13 cellular contexts compared by ENCODE assay signal in genomic region chr3:57856675-57857074, GRCh38.
A peak's percentile ranks its signal among the peaks of the same experiment; 100 is the strongest.
DNase-seq lines count a peak whose midpoint lies in the region; ATAC-seq and TF ChIP-seq lines count a peak whose summit lies in the region.
"Had no signal": no experiment of that assay in that cellular context is flagged by ENCODE, and none has a peak within 500 bp of the region (broad histone marks: within the 10 kb centered on the region; RNA-seq: fewer than 3 reads in every experiment).

No MANE protein-coding gene starts in this region.

- no peaks in the 10 kb centered on the region for H3K79me2 ChIP-seq in DND-41 (ENCODE audit: insufficient read depth, low read length)

- H3K27ac ChIP-seq in DND-41 (ENCODE audit: low read length) (no peak overlapping the region), IMR-90 (ENCODE audit: insufficient read depth, low read length) (no peak overlapping the region), mesenchymal stem cell (ENCODE audit: low read length, poor library complexity, severe bottlenecking) (no peak overlapping the region)
- H3K27ac ChIP-seq: ascending aorta, esophagus squamous epithelium, ovary, stomach had no signal

- TF ChIP-seq POLR2A in IMR-90 (IDR thresholded peaks at IDR 0.05; ENCODE audit: low read depth, low read length) = no peak

- no peak overlapping the region for H2BK15ac ChIP-seq in IMR-90 (ENCODE audit: low read depth, low read length)
- H2BK15ac ChIP-seq in mesenchymal stem cell (ENCODE audit: low read depth, poor library complexity, severe bottlenecking) = no peak overlapping the region

- intact Hi-C loops in IMR-90 (cut with micrococcal nuclease) = loop anchor here (10.0 kb wide), 1 partner anchor 192 kb away; no protein-coding TSS in a partner anchor

- H2AK9ac ChIP-seq in IMR-90 (replicated peaks; ENCODE audit: low read depth, low read length, poor library complexity) = no peak overlapping the region

- H3K79me1 ChIP-seq in IMR-90 (ENCODE audit: low read depth in 1 of 2, low read length in 2 of 2) = peaks cover 4 to 5% of the 10 kb centered on the region in 2 experiments
- peaks cover 5% of the 10 kb centered on the region for H3K79me1 ChIP-seq in mesenchymal stem cell (replicated peaks; ENCODE audit: low read length, poor library complexity, severe bottlenecking)

- dilution Hi-C loops in IMR-90 (cut with HindIII; ENCODE audit: low sequenced_read_pairs, unreplicated experiment) = no loop called here

- H3K4me1 ChIP-seq in DND-41 (ENCODE audit: insufficient read depth, low read length) (no peaks in the 10 kb centered on the region), IMR-90 (ENCODE audit: control insufficient read depth, insufficient read depth, low read length) (no peaks in the 10 kb centered on the region), mesenchymal stem cell (ENCODE audit: control insufficient read depth, insufficient read depth, low read depth, low read length) (no peaks in the 10 kb centered on the region)
- H3K4me1 ChIP-seq: ascending aorta, esophagus squamous epithelium had no signal

- TF ChIP-seq CTCF in DND-41 (IDR thresholded peaks at IDR 0.05; ENCODE audit: borderline replicate concordance, extremely low read depth, low read length, poor library complexity, severe bottlenecking) (peak; percentile 26), IMR-90 (conservative IDR thresholded peaks at IDR 0.05; ENCODE audit: low read depth, low read length) (peak; percentile 26; the same call in 1 of the 2 replicates), astrocyte of the cerebellum (IDR thresholded peaks at IDR 0.05; ENCODE audit: low read depth, low read length, missing control alignments) (peak; percentile 19)

- ATAC-seq in DND-41 (ENCODE audit: insufficient read depth, low read depth) (no peak), IMR-90 (ENCODE audit: low read depth) (no peak), GM21423 (IDR thresholded peaks at IDR 0.05; ENCODE audit: unreplicated experiment) (no peak)
- ATAC-seq: left lobe of liver had no signal

- WGBS in IMR-90 (ENCODE audit: extremely low coverage in 2 of 2, insufficient read length in 1 of 2), 2 experiments = no CpG with 5 or more reads among the region's 2 CpGs
- WGBS in mesenchymal stem cell = 57% methylated on average over 2 of the region's 2 CpGs

- no peak for TF ChIP-seq RAD21 in IMR-90 (IDR thresholded peaks at IDR 0.05; ENCODE audit: low read length)

- H3K9me1 ChIP-seq in IMR-90 (ENCODE audit: insufficient read depth, low read length) = no peaks in the 10 kb centered on the region

- H2AFZ ChIP-seq in DND-41 (ENCODE audit: low read depth, low read length) (no peak overlapping the region), IMR-90 (replicated peaks; ENCODE audit: low read length, poor library complexity) (no peak overlapping the region), mesenchymal stem cell (ENCODE audit: low read depth, low read length) (no peak overlapping the region)

- no TSS peak for BruUV-seq in IMR-90 (replicated peaks; lab: Mats Ljungman, UMichigan)

- peaks cover 73% of the 10 kb centered on the region for H3K36me3 ChIP-seq in DND-41 (ENCODE audit: insufficient read depth, low read length)
- peaks cover 3% of the 10 kb centered on the region; the same call in 1 of the 2 replicates for H3K36me3 ChIP-seq in IMR-90 (ENCODE audit: control insufficient read depth, insufficient read depth, low read length)
- peaks cover 5 to 42% of the 10 kb centered on the region in 2 experiments for H3K36me3 ChIP-seq in mesenchymal stem cell (ENCODE audit: control insufficient read depth in 1 of 2, insufficient read depth in 2 of 2, low read depth in 1 of 2, low read length in 2 of 2)
- H3K36me3 ChIP-seq: ovary had no signal

- H3K27me3 ChIP-seq in DND-41 (ENCODE audit: insufficient read depth, low read length, poor library complexity) (no peaks in the 10 kb centered on the region), IMR-90 (ENCODE audit: control insufficient read depth, insufficient read depth, low read length) (no peaks in the 10 kb centered on the region), mesenchymal stem cell (ENCODE audit: control insufficient read depth in 1 of 2, insufficient read depth in 1 of 2, low read length in 2 of 2) (no peaks in the 10 kb centered on the region)
- H3K27me3 ChIP-seq: ascending aorta, esophagus squamous epithelium, stomach had no signal

- H4K20me1 ChIP-seq in DND-41 (ENCODE audit: insufficient read depth, low read length) = 0 out of 2 replicates have a peak, but pooled peaks cover 3% of the 10 kb centered on the region
- H4K20me1 ChIP-seq in IMR-90 (ENCODE audit: insufficient read depth, low read length) = peaks cover 4% of the 10 kb centered on the region; the same call in 1 of the 2 replicates

- in situ Hi-C loops in IMR-90 (cut with MboI; ENCODE audit: low sequenced_read_pairs) = loop anchor here (25.0 kb wide), 1 partner anchor 469 kb away; no protein-coding TSS in a partner anchor
- in situ Hi-C loops in astrocyte of the cerebellum (cut with HindIII; ENCODE audit: low sequenced_read_pairs) = no loop called here

- H3K4me2 ChIP-seq in DND-41 (ENCODE audit: insufficient read depth, low read length) (no peak overlapping the region), IMR-90 (ENCODE audit: low read depth, low read length) (no peak overlapping the region), mesenchymal stem cell (ENCODE audit: low read length, poor library complexity, severe bottlenecking) (no peak overlapping the region)

- H2BK120ac ChIP-seq in IMR-90 (ENCODE audit: low read depth, low read length) = no peak overlapping the region
- H2BK120ac ChIP-seq in mesenchymal stem cell (ENCODE audit: low read depth, low read length) = no peak overlapping the region

- no peak overlapping the region for H2BK5ac ChIP-seq in IMR-90 (ENCODE audit: low read depth, low read length, poor library complexity, severe bottlenecking)
- no peak overlapping the region for H2BK5ac ChIP-seq in mesenchymal stem cell (ENCODE audit: low read depth, low read length, poor library complexity, severe bottlenecking)

- H2AK5ac ChIP-seq in IMR-90 (ENCODE audit: low read depth, low read length) (no peak overlapping the region), mesenchymal stem cell (ENCODE audit: low read length, severe bottlenecking) (no peak overlapping the region)

- H2BK12ac ChIP-seq in mesenchymal stem cell (ENCODE audit: low read length in 2 of 2) = no peak overlapping the region

- H3K9ac ChIP-seq in DND-41 (ENCODE audit: low read depth, low read length) (no peak overlapping the region), IMR-90 (ENCODE audit: low read depth, low read length) (no peak overlapping the region), mesenchymal stem cell (ENCODE audit: low read length) (no peak overlapping the region)

- H4K91ac ChIP-seq in IMR-90 (ENCODE audit: insufficient read depth, low read depth, low read length) (no peak overlapping the region), mesenchymal stem cell (ENCODE audit: low read length) (no peak overlapping the region)

- H3K23ac ChIP-seq in IMR-90 (ENCODE audit: low read depth, low read length) (no peak overlapping the region), mesenchymal stem cell (ENCODE audit: low read length in 2 of 2) (no peak overlapping the region)

- H3K18ac ChIP-seq in IMR-90 (ENCODE audit: low read depth, low read length) = no peak overlapping the region
- H3K18ac ChIP-seq in mesenchymal stem cell (ENCODE audit: low read depth in 1 of 2, low read length in 2 of 2) = no peak overlapping the region

- H3K4me3 ChIP-seq in DND-41 (ENCODE audit: low read depth in 1 of 2, low read length in 2 of 2) = no peak overlapping the region
- no peak overlapping the region for H3K4me3 ChIP-seq in IMR-90 (ENCODE audit: insufficient read depth, low read depth, low read length)
- H3K4me3 ChIP-seq in astrocyte of the cerebellum (ENCODE audit: low read depth, low read length) = no peak overlapping the region
- no peak overlapping the region for H3K4me3 ChIP-seq in mesenchymal stem cell (ENCODE audit: insufficient read depth in 1 of 2, low read depth in 1 of 2, low read length in 2 of 2)
- H3K4me3 ChIP-seq: ascending aorta, esophagus squamous epithelium, ovary, stomach had no signal

- H3K56ac ChIP-seq in IMR-90 (ENCODE audit: extremely low read depth, insufficient read depth, low read length) = no peak overlapping the region

- CTCF ChIA-PET in IMR-90 (lab: Yijun Ruan, JAX) = no interaction called here

- DNase-seq in DND-41 (no peak), IMR-90 (peak; percentile 44), astrocyte of the cerebellum (ENCODE audit: low read depth) (no peak), mesenchymal stem cell (peak; percentile 56), NCI-H2227 (lab: John Stamatoyannopoulos, UW; ENCODE audit: unreplicated experiment) (no peak), iPS-NIHi11 (ENCODE audit: low spot score) (no peak)
- DNase-seq: esophagus squamous epithelium; ovary; stimulated activated CD4-positive, alpha-beta T cell treated with anti-CD3 and anti-CD28 coated beads, Interleukin-2, amount 100 ng/mL, for 24 hours; stomach had no signal

- H3K14ac ChIP-seq in IMR-90 (replicated peaks; ENCODE audit: low read depth, low read length) (no peak overlapping the region), mesenchymal stem cell (ENCODE audit: low read length in 2 of 2) (no peak overlapping the region)

- H2BK20ac ChIP-seq in IMR-90 (ENCODE audit: low read depth, low read length) = no peak overlapping the region

- POLR2A ChIA-PET in IMR-90 (lab: Charles Lee; ENCODE audit: unreplicated experiment) = interaction anchor here (0.5 kb wide), 1 partner anchor 187 kb away, joined by 3 read pairs; no protein-coding TSS in a partner anchor

- H4K5ac ChIP-seq in IMR-90 (ENCODE audit: low read depth, low read length) = no peak overlapping the region

- H3K4ac ChIP-seq in IMR-90 (ENCODE audit: low read depth, low read length) (no peak overlapping the region), mesenchymal stem cell (ENCODE audit: low read depth in 1 of 2, low read length in 2 of 2) (no peak overlapping the region)

- H3K9me3 ChIP-seq in DND-41 (ENCODE audit: insufficient read depth, low read length, severe bottlenecking) = no peaks in the 10 kb centered on the region
- no peaks in the 10 kb centered on the region for H3K9me3 ChIP-seq in IMR-90 (ENCODE audit: control insufficient read depth, insufficient read depth, low read length)
- H3K9me3 ChIP-seq in mesenchymal stem cell (ENCODE audit: control insufficient read depth, low read length) = no peaks in the 10 kb centered on the region
- H3K9me3 ChIP-seq: ascending aorta, esophagus squamous epithelium, ovary, stomach had no signal

- H4K8ac ChIP-seq in IMR-90 (ENCODE audit: low read depth in 2 of 2, low read length in 2 of 2) (no peak overlapping the region), mesenchymal stem cell (ENCODE audit: low read length) (no peak overlapping the region)

TF ChIP-seq in IMR-90, 13 proteins besides CTCF, POLR2A, EP300 and RAD21:
- TF ChIP-seq MXI1 (IDR thresholded peaks at IDR 0.05; ENCODE audit: borderline replicate concordance, low read depth, low read length) (no peak), BHLHE40 (IDR thresholded peaks at IDR 0.05; ENCODE audit: low read depth, low read length) (peak; percentile 73), CEBPB (IDR thresholded peaks at IDR 0.05; ENCODE audit: low read depth, low read length) (no peak), SMC3 (IDR thresholded peaks at IDR 0.05; ENCODE audit: low read depth, low read length) (no peak)

Comparison
In these comparisons a context has a peak if more than half of its experiments do, and no peak if none do; other contexts are left out.
1. DNase-seq: peak in IMR-90 (single experiment) and mesenchymal stem cell (single experiment); none in DND-41 (single experiment), astrocyte of the cerebellum (single experiment), NCI-H2227 (single experiment) and iPS-NIHi11 (single experiment).
2. Peak in every context shown above with its lines, with median percentiles within 50 percentile points of each other: CTCF ChIP-seq.